11 cellular contexts compared by ENCODE assay signal in the genomic region with DNA sequence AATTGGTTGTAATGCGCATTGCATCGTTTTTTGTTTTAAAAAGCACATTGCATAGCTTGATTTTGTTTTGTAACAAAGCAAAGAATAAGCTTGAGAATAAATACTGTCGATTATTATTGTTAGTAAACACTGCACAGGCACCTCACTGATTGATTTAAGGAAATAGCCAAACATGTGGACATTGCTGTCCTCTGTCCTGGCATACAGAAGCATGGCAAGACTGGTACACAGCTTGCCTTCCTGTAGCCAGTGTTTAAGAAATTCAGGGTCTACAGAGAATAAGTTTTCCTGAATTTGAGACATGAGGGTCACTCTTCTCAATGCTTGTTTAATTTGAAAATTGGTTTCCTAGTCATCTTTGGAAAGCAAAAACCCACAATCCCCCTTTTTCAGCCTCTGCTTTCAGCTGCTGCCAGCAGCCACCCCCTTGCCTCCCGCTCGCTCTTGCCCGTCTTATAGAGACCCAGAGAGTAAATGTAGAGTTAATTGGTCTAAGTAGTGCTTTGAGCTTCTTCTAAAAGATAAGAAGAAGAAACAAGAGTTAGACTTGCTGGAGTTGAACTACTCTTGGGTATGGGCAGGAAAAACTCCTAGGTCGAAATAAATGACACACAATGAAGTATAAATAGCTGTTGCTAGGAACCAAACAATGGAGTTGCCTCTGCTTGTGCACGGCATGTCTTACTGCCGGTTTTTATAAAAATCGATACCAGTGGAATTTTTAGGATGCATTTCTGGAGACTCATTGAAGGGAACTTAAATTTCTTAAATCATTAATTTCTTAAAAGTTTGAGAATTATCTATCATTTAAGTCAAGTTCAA.
DNase-seq lines count a peak whose midpoint lies in the region; ATAC-seq, FAIRE-seq and TF ChIP-seq lines count a peak whose summit lies in the region.
"Had no signal": no experiment of that assay in that cellular context is flagged by ENCODE, and none has a peak within 500 bp of the region (broad histone marks: within the 10 kb centered on the region; RNA-seq: fewer than 3 reads in every experiment).

No MANE protein-coding gene starts in this region.

- peak overlapping the region; percentile 80; the same call in 1 of the 2 replicates for H3K27ac Mint-ChIP-seq in WTC11
- H3K27ac Mint-ChIP-seq in CD4-positive, alpha-beta memory T cell = peak overlapping the region in 1 of 7 donors; percentile 76

- whole genome bisulfite sequencing in GM23248 (ENCODE audit: low coverage in 1 of 2, low lambda C conversion rate in 2 of 2, missing lambda C conversion rate in 2 of 2), 2 experiments = 97% methylated on average over 10 of the region's 10 CpGs

- H3K4me1 ChIP-seq in GM23248 (ENCODE audit: insufficient read depth) = peaks cover 24% of the 10 kb centered on the region
- H3K4me1 ChIP-seq in CD4-positive, alpha-beta memory T cell (ENCODE audit: insufficient read depth, low read length) = peaks cover under 1% of the 10 kb centered on the region

- POLR2A ChIA-PET in WTC11 (lab: Charles Lee) = interaction anchor here (0.8 to 0.9 kb wide), 2 partner anchors 143 to 1783 kb away, joined by 3 read pairs; no protein-coding TSS in a partner anchor
- POLR2A ChIA-PET in CD4-positive, alpha-beta memory T cell (lab: Charles Lee; ENCODE audit: partially characterized antibody) = no interaction called here

- H3K9me3 Mint-ChIP-seq in WTC11 = no peaks in the 10 kb centered on the region
- no peaks in the 10 kb centered on the region for H3K9me3 Mint-ChIP-seq in CD4-positive, alpha-beta memory T cell

- no peak overlapping the region for H3K4me3 ChIP-seq in GM23248
- peak overlapping the region in 5 of 7 experiments; percentile 12 to 28 (median 20) for H3K4me3 ChIP-seq in skin epidermis
- no peak overlapping the region for H3K4me3 ChIP-seq in CD4-positive, alpha-beta memory T cell (ENCODE audit: low read length in 2 of 2)

- no peak for TF ChIP-seq CTCF in WTC11 (IDR thresholded peaks at IDR 0.05)

- H3K27me3 Mint-ChIP-seq in WTC11 (ENCODE audit: low read depth) = no peaks in the 10 kb centered on the region
- H3K27me3 Mint-ChIP-seq in CD4-positive, alpha-beta memory T cell = no peaks in the 10 kb centered on the region

- H3K36me3 Mint-ChIP-seq in WTC11 = no peaks in the 10 kb centered on the region
- H3K36me3 Mint-ChIP-seq in CD4-positive, alpha-beta memory T cell = no peaks in the 10 kb centered on the region

- intact Hi-C loops in CD4-positive, alpha-beta memory T cell (cut with micrococcal nuclease) = loop anchor here (10.0 kb wide), 1 partner anchor 63 kb away; no protein-coding TSS in a partner anchor

- peak; percentile 62 for FAIRE-seq in islet of Langerhans (lab: Jason Lieb, UNC)

- H3K4me2 ChIP-seq in GM23248 (ENCODE audit: unreplicated experiment) = peak overlapping the region; percentile 90
- H3K4me2 ChIP-seq: KMS-11 had no signal

- no peak overlapping the region for H3K4me3 Mint-ChIP-seq in WTC11
- peak overlapping the region in 1 of 8 donors; percentile 9 for H3K4me3 Mint-ChIP-seq in CD4-positive, alpha-beta memory T cell

- H3K9me3 ChIP-seq in GM23248 (ENCODE audit: low read depth) = no peaks in the 10 kb centered on the region
- H3K9me3 ChIP-seq in CD4-positive, alpha-beta memory T cell (ENCODE audit: control insufficient read depth in 1 of 2, low read length in 2 of 2) = no peaks in the 10 kb centered on the region
- H3K9me3 ChIP-seq: Caco-2 had no signal

- no peaks in the 10 kb centered on the region for H3K79me2 ChIP-seq in GM23248 (ENCODE audit: insufficient read depth)

- H3K27me3 ChIP-seq in GM23248 (replicated peaks; ENCODE audit: insufficient read depth) = no peaks in the 10 kb centered on the region
- no peaks in the 10 kb centered on the region for H3K27me3 ChIP-seq in CD4-positive, alpha-beta memory T cell (ENCODE audit: insufficient read depth, low read length)

- no peaks in the 10 kb centered on the region for H3K36me3 ChIP-seq in GM23248 (ENCODE audit: low read depth)
- H3K36me3 ChIP-seq in CD4-positive, alpha-beta memory T cell (ENCODE audit: insufficient read depth, low read length) = no peaks in the 10 kb centered on the region

- no peaks in the 10 kb centered on the region for H3K9me2 ChIP-seq in GM23248 (ENCODE audit: insufficient read depth)

- in situ Hi-C loops in GM23248 (cut with MboI) = no loop called here

- DNase-seq in GM23248 (no peak), WTC11 (ENCODE audit: low spot score) (no peak), NCI-H524 (lab: John Stamatoyannopoulos, UW) (no peak), hepatic stellate cell (ENCODE audit: low spot score) (no peak)
- no peak for DNase-seq in CD4-positive, alpha-beta memory T cell
- DNase-seq: activated effector memory CD4-positive, alpha-beta T cell treated with Interleukin-2 at 50 U/mL for 16 hours; Caco-2 had no signal

- H3F3A ChIP-seq in GM23248 (ENCODE audit: insufficient read depth) = peaks cover 30% of the 10 kb centered on the region

- no peak overlapping the region for H2AFZ ChIP-seq in GM23248

- H3K4me1 Mint-ChIP-seq in WTC11 = peaks cover 34% of the 10 kb centered on the region
- peaks cover 3 to 15% (median 4%) of the 10 kb centered on the region in 4 donors for H3K4me1 Mint-ChIP-seq in CD4-positive, alpha-beta memory T cell

- no peak overlapping the region for H3K27ac ChIP-seq in GM23248
- peak overlapping the region in 16 of 21 experiments; percentile 13 to 85 (median 54) for H3K27ac ChIP-seq in skin epidermis
- H3K27ac ChIP-seq in CD4-positive, alpha-beta memory T cell (ENCODE audit: low read depth, low read length) = no peak overlapping the region
- H3K27ac ChIP-seq: KMS-11 had no signal

- no peak overlapping the region for H3K9ac ChIP-seq in GM23248
- H3K9ac ChIP-seq: KMS-11 had no signal

- H4K20me1 ChIP-seq in GM23248 (ENCODE audit: insufficient read depth) = no peaks in the 10 kb centered on the region

- CTCF ChIA-PET in WTC11 (lab: Charles Lee) = interaction anchor here (0.9 to 2.8 kb wide), 9 partner anchors 8 to 268 kb away, joined by 3 to 28 read pairs (median 4); a partner anchor contains a TSS
- CTCF ChIA-PET in CD4-positive, alpha-beta memory T cell (lab: Charles Lee; ENCODE audit: partially characterized antibody) = interaction anchor here (0.9 to 1.3 kb wide), 2 partner anchors 16 to 268 kb away, joined by 3 read pairs; a partner anchor contains a TSS

- no peak for ATAC-seq in WTC11
- no peak for ATAC-seq in GM18907 (IDR thresholded peaks at IDR 0.05; ENCODE audit: unreplicated experiment)

TF ChIP-seq in WTC11, 78 proteins besides CTCF, POLR2A, EP300 and RAD21 (continues in another document):
- TF ChIP-seq NR2C2 (CRISPR knock-in tag; IDR thresholded peaks at IDR 0.05) = no peak
- TF ChIP-seq RELA (CRISPR knock-in tag; IDR thresholded peaks at IDR 0.05; ENCODE audit: borderline replicate concordance) = no peak
- TF ChIP-seq, protein P1, sequence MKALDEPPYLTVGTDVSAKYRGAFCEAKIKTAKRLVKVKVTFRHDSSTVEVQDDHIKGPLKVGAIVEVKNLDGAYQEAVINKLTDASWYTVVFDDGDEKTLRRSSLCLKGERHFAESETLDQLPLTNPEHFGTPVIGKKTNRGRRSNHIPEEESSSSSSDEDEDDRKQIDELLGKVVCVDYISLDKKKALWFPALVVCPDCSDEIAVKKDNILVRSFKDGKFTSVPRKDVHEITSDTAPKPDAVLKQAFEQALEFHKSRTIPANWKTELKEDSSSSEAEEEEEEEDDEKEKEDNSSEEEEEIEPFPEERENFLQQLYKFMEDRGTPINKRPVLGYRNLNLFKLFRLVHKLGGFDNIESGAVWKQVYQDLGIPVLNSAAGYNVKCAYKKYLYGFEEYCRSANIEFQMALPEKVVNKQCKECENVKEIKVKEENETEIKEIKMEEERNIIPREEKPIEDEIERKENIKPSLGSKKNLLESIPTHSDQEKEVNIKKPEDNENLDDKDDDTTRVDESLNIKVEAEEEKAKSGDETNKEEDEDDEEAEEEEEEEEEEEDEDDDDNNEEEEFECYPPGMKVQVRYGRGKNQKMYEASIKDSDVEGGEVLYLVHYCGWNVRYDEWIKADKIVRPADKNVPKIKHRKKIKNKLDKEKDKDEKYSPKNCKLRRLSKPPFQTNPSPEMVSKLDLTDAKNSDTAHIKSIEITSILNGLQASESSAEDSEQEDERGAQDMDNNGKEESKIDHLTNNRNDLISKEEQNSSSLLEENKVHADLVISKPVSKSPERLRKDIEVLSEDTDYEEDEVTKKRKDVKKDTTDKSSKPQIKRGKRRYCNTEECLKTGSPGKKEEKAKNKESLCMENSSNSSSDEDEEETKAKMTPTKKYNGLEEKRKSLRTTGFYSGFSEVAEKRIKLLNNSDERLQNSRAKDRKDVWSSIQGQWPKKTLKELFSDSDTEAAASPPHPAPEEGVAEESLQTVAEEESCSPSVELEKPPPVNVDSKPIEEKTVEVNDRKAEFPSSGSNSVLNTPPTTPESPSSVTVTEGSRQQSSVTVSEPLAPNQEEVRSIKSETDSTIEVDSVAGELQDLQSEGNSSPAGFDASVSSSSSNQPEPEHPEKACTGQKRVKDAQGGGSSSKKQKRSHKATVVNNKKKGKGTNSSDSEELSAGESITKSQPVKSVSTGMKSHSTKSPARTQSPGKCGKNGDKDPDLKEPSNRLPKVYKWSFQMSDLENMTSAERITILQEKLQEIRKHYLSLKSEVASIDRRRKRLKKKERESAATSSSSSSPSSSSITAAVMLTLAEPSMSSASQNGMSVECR (CRISPR knock-in tag; IDR thresholded peaks at IDR 0.05; ENCODE audit: borderline replicate concordance) = no peak
- TF ChIP-seq, protein P2, sequence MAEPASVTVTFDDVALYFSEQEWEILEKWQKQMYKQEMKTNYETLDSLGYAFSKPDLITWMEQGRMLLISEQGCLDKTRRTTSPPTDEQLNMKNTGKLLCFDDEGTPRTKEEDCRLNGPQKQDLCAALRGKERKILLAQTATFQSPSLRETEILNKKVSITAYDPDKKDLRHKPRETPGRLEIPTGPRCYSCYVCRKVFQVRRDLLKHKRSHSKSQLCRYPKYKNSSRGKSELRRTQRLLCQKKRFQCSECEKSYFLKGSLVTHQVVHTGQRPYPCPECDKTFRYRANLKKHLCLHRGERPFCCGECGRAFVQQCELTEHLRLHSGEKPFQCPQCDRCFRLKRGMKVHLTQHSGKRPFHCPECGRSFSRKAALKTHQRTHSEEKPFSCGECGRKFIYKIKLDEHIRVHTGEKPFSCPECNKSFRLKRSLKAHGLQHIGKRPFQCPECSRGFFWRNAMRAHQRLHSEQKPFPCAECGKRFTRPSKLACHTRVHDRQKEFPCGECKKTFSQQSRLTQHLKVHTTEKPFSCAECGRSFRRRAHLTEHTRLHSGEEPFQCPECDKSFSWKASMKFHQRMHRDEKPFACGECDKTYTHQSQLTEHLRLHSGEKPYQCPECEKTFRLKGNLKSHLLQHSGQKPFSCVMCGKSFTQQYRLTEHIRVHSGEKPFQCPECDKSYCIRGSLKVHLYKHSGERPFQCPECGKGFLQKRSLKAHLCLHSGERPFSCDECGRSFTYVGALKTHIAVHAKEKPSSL (CRISPR knock-in tag; conservative IDR thresholded peaks at IDR 0.05) = no peak
- TF ChIP-seq ZNF219 (CRISPR knock-in tag; IDR thresholded peaks at IDR 0.05; ENCODE audit: borderline replicate concordance) = no peak

Comparison
In these comparisons a context has a peak if more than half of its experiments do, and no peak if none do; other contexts are left out.
1. H3K27ac ChIP-seq: peak in skin epidermis (16 of 21); none in GM23248 (single experiment) and CD4-positive, alpha-beta memory T cell (single experiment).
2. H3K4me3 ChIP-seq: peak in skin epidermis (5 of 7); none in GM23248 (single experiment) and CD4-positive, alpha-beta memory T cell (0 of 2).